Comparison of ENCODE assay signal across 1 cellular context in genomic region chr6:114327074-114327473, GRCh38.
TF ChIP-seq lines count a peak whose summit lies in the region.

No MANE protein-coding gene starts in this region.

TF ChIP-seq in HCT116, 20 proteins besides CTCF, POLR2A, EP300 and RAD21 (continued from another document):
- TF ChIP-seq REST (IDR thresholded peaks at IDR 0.05; ENCODE audit: low read depth) (no peak), MAX (IDR thresholded peaks at IDR 0.05) (no peak), POLR2AphosphoS5 (IDR thresholded peaks at IDR 0.05; ENCODE audit: low read depth, low read length) (no peak), ZFX (IDR thresholded peaks at IDR 0.05) (no peak), CEBPB (IDR thresholded peaks at IDR 0.05; ENCODE audit: low read depth) (no peak), SIN3A (IDR thresholded peaks at IDR 0.05; ENCODE audit: low read depth) (no peak)
